1 cellular context compared by ENCODE assay signal in the genomic region with DNA sequence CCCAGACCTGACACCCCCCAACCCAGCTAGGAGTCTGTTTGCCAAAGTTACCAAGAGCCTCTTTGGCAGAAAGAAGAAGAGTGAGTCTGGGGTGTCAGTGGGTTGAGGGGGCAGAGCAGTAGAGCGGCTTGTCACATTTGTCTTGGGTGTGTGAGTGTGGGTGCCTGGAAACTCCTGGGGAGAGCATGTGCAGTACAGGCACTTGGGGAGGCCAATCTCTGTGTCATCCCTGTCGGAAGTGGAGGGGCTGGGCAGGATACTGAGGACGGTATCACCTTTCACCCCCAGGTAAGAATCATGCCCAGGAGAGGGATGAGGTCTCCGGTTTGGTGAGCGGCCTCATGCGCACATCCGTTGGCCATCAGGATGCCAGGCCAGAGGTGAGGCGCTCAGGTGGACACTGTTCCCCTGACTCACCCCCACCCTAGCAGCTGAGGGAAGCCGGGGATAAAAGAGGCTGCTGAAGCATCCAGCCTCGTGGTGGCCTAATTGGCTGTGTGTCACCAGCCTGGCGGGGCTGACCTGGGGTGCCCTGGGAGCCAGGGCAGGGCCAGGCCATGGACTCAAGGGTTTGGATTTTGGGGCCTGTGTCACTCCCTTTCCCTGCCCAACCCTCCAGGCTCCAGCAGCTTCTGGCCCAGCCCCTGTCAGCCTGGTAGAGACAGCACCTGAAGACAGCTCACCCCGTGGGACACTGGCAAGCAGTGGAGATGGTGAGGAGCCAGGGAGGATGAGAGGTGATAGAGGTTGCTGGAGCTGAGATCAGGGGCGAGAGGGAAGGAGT.
TF ChIP-seq lines count a peak whose summit lies in the region.

No MANE protein-coding gene starts in this region.

TF ChIP-seq in HCT116, 20 proteins besides CTCF, POLR2A, EP300 and RAD21 (continued from another document):
- TF ChIP-seq, protein P1, sequence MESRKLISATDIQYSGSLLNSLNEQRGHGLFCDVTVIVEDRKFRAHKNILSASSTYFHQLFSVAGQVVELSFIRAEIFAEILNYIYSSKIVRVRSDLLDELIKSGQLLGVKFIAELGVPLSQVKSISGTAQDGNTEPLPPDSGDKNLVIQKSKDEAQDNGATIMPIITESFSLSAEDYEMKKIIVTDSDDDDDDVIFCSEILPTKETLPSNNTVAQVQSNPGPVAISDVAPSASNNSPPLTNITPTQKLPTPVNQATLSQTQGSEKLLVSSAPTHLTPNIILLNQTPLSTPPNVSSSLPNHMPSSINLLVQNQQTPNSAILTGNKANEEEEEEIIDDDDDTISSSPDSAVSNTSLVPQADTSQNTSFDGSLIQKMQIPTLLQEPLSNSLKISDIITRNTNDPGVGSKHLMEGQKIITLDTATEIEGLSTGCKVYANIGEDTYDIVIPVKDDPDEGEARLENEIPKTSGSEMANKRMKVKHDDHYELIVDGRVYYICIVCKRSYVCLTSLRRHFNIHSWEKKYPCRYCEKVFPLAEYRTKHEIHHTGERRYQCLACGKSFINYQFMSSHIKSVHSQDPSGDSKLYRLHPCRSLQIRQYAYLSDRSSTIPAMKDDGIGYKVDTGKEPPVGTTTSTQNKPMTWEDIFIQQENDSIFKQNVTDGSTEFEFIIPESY (IDR thresholded peaks at IDR 0.05; ENCODE audit: extremely low read depth, insufficient replicate concordance, low read length) = no peak
- no peak for TF ChIP-seq TCF7L2 (IDR thresholded peaks at IDR 0.05; ENCODE audit: borderline replicate concordance, extremely low read depth, insufficient read depth, insufficient read length)
- no peak for TF ChIP-seq EZH2 (IDR thresholded peaks at IDR 0.05)
TF ChIP-seq in HCT116: peak in this region for 0.
